In genomic region chr7:73954181-73954580, GRCh38 we compare ENCODE assay signal across 21 cellular contexts.
"Had no signal": no experiment of that assay in that cellular context is flagged by ENCODE, and none has a peak within 500 bp of the region (broad histone marks: within the 10 kb centered on the region; RNA-seq: fewer than 3 reads in every experiment).

No MANE protein-coding gene starts in this region.

- H3K27ac ChIP-seq: HL-60, SJSA1, SK-N-MC had no signal

- H3K4me3 ChIP-seq: SJSA1, SK-N-MC had no signal

- H3K9me3 ChIP-seq: SJSA1 had no signal

- H3K27me3 ChIP-seq: SJSA1 had no signal

- H3K4me1 ChIP-seq: SJSA1 had no signal

- DNase-seq: KBM-7, MV-4-11, NCI-H1048, NCI-H1105, NCI-H1417, NCI-H1436 treated with DMSO at 0.1 percent for 48 hours, NCI-H1694, NCI-H187 treated with DMSO at 0.1 percent for 48 hours, NCI-H2029 treated with DMSO at 0.1 percent for 48 hours, NCI-H2171 treated with DMSO at 0.1 percent for 48 hours, NCI-H345, NCI-H446 treated with DMSO at 0.1 percent for 48 hours, NCI-H510A treated with DMSO at 0.1 percent for 48 hours, NCI-H526 treated with DMSO at 0.1 percent for 48 hours, NCI-H774, Right ventricle myocardium superior, RPMI8226, SIG-M5 had no signal

- H3K36me3 ChIP-seq: SJSA1 had no signal
